18 cellular contexts compared by ENCODE assay signal in the genomic region with DNA sequence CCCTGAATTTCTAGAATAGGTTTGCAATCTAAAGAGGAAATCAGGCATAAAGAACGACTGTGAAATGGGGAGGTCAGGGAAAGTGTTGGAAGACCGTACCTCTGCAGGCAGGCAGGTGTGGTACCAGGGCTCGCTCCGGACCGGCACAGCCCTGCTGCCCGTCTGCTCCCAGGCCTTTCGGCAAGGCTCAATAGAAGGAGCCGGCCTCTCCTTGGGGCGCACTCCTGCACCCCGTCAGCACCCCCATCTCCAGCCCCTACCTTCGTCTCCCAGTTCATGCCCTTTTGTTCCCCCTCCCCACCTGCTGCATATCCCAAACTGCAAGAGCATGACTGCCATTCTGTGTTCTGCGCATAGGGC.
A peak's percentile ranks its signal among the peaks of the same experiment; 100 is the strongest.
DNase-seq lines count a peak whose midpoint lies in the region; ATAC-seq and TF ChIP-seq lines count a peak whose summit lies in the region.
"Had no signal": no experiment of that assay in that cellular context is flagged by ENCODE, and none has a peak within 500 bp of the region (broad histone marks: within the 10 kb centered on the region; RNA-seq: fewer than 3 reads in every experiment).

No MANE protein-coding gene starts in this region.

- H3K4me1 ChIP-seq in upper lobe of right lung, result no peaks in the 10 kb centered on the region
- H3K4me1 ChIP-seq: BLaER1 treated with 17β-estradiol and CSF1 and Interleukin-3, amounts not matched to agents 10 nM and 100 nM had no signal

- ATAC-seq in upper lobe of right lung, result no peak
- no peak for ATAC-seq in HG02588 (IDR thresholded peaks at IDR 0.05; ENCODE audit: unreplicated experiment)
- ATAC-seq: GM12878 had no signal

- H3K36me3 Mint-ChIP-seq in chondrocyte (ENCODE audit: low read depth), result no peaks in the 10 kb centered on the region
- H3K36me3 Mint-ChIP-seq: CD8-positive, alpha-beta memory T cell had no signal

- H3K9me3 Mint-ChIP-seq in chondrocyte (ENCODE audit: low read depth), result peaks cover 13% of the 10 kb centered on the region

- no peak overlapping the region for H3K27ac Mint-ChIP-seq in chondrocyte (ENCODE audit: unreplicated experiment)
- H3K27ac Mint-ChIP-seq: B cell; CD8-positive, alpha-beta memory T cell had no signal

- TF ChIP-seq CTCF in chondrocyte (IDR thresholded peaks at IDR 0.05) (no peak), upper lobe of right lung (IDR thresholded peaks at IDR 0.05) (no peak)

- DNase-seq in chondrocyte (ENCODE audit: low spot score), result peak; percentile 72
- DNase-seq in islet precursor cell, result peak; percentile 40
- DNase-seq in posterior vena cava (ENCODE audit: low spot score), result peak; percentile 54
- peak; percentile 52 for DNase-seq in upper lobe of right lung
- DNase-seq in substantia nigra (lab: John Stamatoyannopoulos, UW), result no peak
- DNase-seq in NCI-H2196 treated with DMSO at 0.1 percent for 48 hours (lab: John Stamatoyannopoulos, UW; ENCODE audit: unreplicated experiment), result no peak
- DNase-seq: CD8-positive, alpha-beta memory T cell; COR-L47; DMS 273 treated with DMSO at 0.1 percent for 48 hours; DMS53; DND-41; EL; HCEC 1CT had no signal

- intact Hi-C loops in posterior vena cava (cut with DNase I) (no loop called here), upper lobe of right lung (cut with DNase I) (no loop called here)

- H3K27ac ChIP-seq in upper lobe of right lung (no peak overlapping the region), substantia nigra (ENCODE audit: low read depth, low read length, poor library complexity, severe bottlenecking) (no peak overlapping the region)
- H3K27ac ChIP-seq: BLaER1 treated with 17β-estradiol and CSF1 and Interleukin-3, amounts not matched to agents 10 nM and 100 nM; HL-60 had no signal

- H3K9me3 ChIP-seq in upper lobe of right lung, result no peaks in the 10 kb centered on the region

- no peak overlapping the region for H3K4me3 Mint-ChIP-seq in chondrocyte (ENCODE audit: unreplicated experiment)
- H3K4me3 Mint-ChIP-seq: B cell; CD8-positive, alpha-beta memory T cell had no signal

- no peaks in the 10 kb centered on the region for H3K36me3 ChIP-seq in upper lobe of right lung
- H3K36me3 ChIP-seq: BLaER1 treated with 17β-estradiol and CSF1 and Interleukin-3, amounts not matched to agents 10 nM and 100 nM had no signal

- peaks cover 9% of the 10 kb centered on the region for H3K27me3 Mint-ChIP-seq in chondrocyte (ENCODE audit: low read depth)
- H3K27me3 Mint-ChIP-seq: CD8-positive, alpha-beta memory T cell had no signal

- no peak overlapping the region for H3K4me3 ChIP-seq in upper lobe of right lung
- H3K4me3 ChIP-seq: BLaER1 treated with 17β-estradiol and CSF1 and Interleukin-3, amounts not matched to agents 10 nM and 100 nM; GM12878 had no signal

- H3K27me3 ChIP-seq in upper lobe of right lung, result no peaks in the 10 kb centered on the region
- H3K27me3 ChIP-seq: BLaER1 treated with 17β-estradiol and CSF1 and Interleukin-3, amounts not matched to agents 10 nM and 100 nM had no signal

- no peaks in the 10 kb centered on the region for H3K4me1 Mint-ChIP-seq in chondrocyte (ENCODE audit: low read depth)
- H3K4me1 Mint-ChIP-seq: B cell; CD8-positive, alpha-beta memory T cell had no signal

Comparison
In these comparisons a context has a peak if more than half of its experiments do, and no peak if none do; other contexts are left out.
1. DNase-seq: peak in chondrocyte (single experiment), islet precursor cell (single experiment), posterior vena cava (single experiment) and upper lobe of right lung (single experiment); none in substantia nigra (0 of 49) and NCI-H2196 treated with DMSO at 0.1 percent for 48 hours (single experiment).